11 cellular contexts compared by ENCODE assay signal in genomic region chr22:38751066-38751421, GRCh38. TPM values are rescaled to one million over a fixed set of nuclear protein-coding genes. Genes with fewer than 3 reads are reported as not detected.
A peak's percentile ranks its signal among the peaks of the same experiment; 100 is the strongest.
DNase-seq lines count a peak whose midpoint lies in the region; ATAC-seq, FAIRE-seq and TF ChIP-seq lines count a peak whose summit lies in the region.
"Had no signal": no experiment of that assay in that cellular context is flagged by ENCODE, and none has a peak within 500 bp of the region (broad histone marks: within the 10 kb centered on the region; RNA-seq: fewer than 3 reads in every experiment).

No MANE protein-coding gene starts in this region.

- no peak for DNase-seq in CD8-positive, alpha-beta T cell
- DNase-seq in colonic mucosa: no peak
- no peak for DNase-seq in psoas muscle
- DNase-seq in stimulated activated naive CD4-positive, alpha-beta T cell (lab: John Stamatoyannopoulos, UW): no peak
- no peak for DNase-seq in NCI-H345 (lab: John Stamatoyannopoulos, UW)
- no peak for DNase-seq in SK-N-SH
- no peak for DNase-seq in D721Med (ENCODE audit: insufficient read length, low spot score)
- DNase-seq: Calu3, midbrain had no signal

- FAIRE-seq in D721Med (lab: Jason Lieb, UNC): no peak

- H3K36me3 ChIP-seq in CD8-positive, alpha-beta T cell (ENCODE audit: insufficient read depth, low read length): peaks cover 62% of the 10 kb centered on the region
- peaks cover 67% of the 10 kb centered on the region for H3K36me3 ChIP-seq in OCI-LY1 (ENCODE audit: insufficient read depth, low read length)
- peaks cover 26% of the 10 kb centered on the region for H3K36me3 ChIP-seq in colonic mucosa
- peaks cover 5 to 77% of the 10 kb centered on the region in 2 donors for H3K36me3 ChIP-seq in psoas muscle (ENCODE audit: insufficient read depth in 1 of 2, low read depth in 1 of 2)
- H3K36me3 ChIP-seq in SK-N-SH (replicated peaks in 1 of 2; ENCODE audit: control insufficient read depth in 1 of 2, insufficient read depth in 2 of 2, low read length in 1 of 2): no peaks in the 10 kb centered on the region

- peaks cover 64% of the 10 kb centered on the region for H3K4me1 ChIP-seq in CD8-positive, alpha-beta T cell (ENCODE audit: insufficient read depth, low read length)
- peaks cover 35% of the 10 kb centered on the region for H3K4me1 ChIP-seq in OCI-LY1 (ENCODE audit: insufficient read depth, low read length, severe bottlenecking)
- peaks cover 4% of the 10 kb centered on the region for H3K4me1 ChIP-seq in colonic mucosa
- H3K4me1 ChIP-seq in psoas muscle: peaks cover 45% of the 10 kb centered on the region
- peaks cover 0 to 17% of the 10 kb centered on the region in 2 experiments; a peak in 1 of 4 replicates for H3K4me1 ChIP-seq in SK-N-SH (ENCODE audit: control insufficient read depth in 1 of 2, insufficient read depth in 2 of 2, low read depth in 1 of 2, low read length in 1 of 2)

- CTCF ChIA-PET in CD8-positive, alpha-beta T cell (lab: Charles Lee): interaction anchor here (0.6 to 10.4 kb wide), 8 partner anchors 10 to 119 kb away, joined by 3 to 125 read pairs (median 5); partner anchors contain the start of gene NPTXR
- CTCF ChIA-PET in SK-N-SH (lab: Yijun Ruan, JAX): interaction anchor here (1.5 kb wide), 1 partner anchor 16 kb away, joined by 3 read pairs; no protein-coding TSS in a partner anchor

- H3K9me3 ChIP-seq in CD8-positive, alpha-beta T cell (ENCODE audit: low read length): no peaks in the 10 kb centered on the region
- H3K9me3 ChIP-seq in OCI-LY1 (ENCODE audit: low read length) (no peaks in the 10 kb centered on the region), colonic mucosa (no peaks in the 10 kb centered on the region), psoas muscle (no peaks in the 10 kb centered on the region), SK-N-SH (no peaks in the 10 kb centered on the region)

- TF ChIP-seq EP300 in SK-N-SH (IDR thresholded peaks at IDR 0.05; ENCODE audit: borderline replicate concordance in 1 of 2, low read depth in 1 of 2, low read length in 1 of 2): no peak

- H3K27ac ChIP-seq in CD8-positive, alpha-beta T cell (ENCODE audit: low read depth, low read length): peak overlapping the region; percentile 47
- peak overlapping the region; percentile 89 for H3K27ac ChIP-seq in OCI-LY1 (ENCODE audit: low read depth, low read length, poor library complexity, severe bottlenecking)
- H3K27ac ChIP-seq in colonic mucosa: peak overlapping the region; percentile 42
- H3K27ac ChIP-seq in psoas muscle: peak overlapping the region; percentile 97
- H3K27ac ChIP-seq in SK-N-SH (ENCODE audit: low read depth in 2 of 2, low read length in 1 of 2): peak overlapping the region in 1 of 2 experiments; percentile 28; a peak in 1 of 4 replicates

- peak overlapping the region; percentile 39 for H3K4me3 ChIP-seq in CD8-positive, alpha-beta T cell (ENCODE audit: low read depth, low read length)
- H3K4me3 ChIP-seq in OCI-LY1 (ENCODE audit: low read depth, low read length, poor library complexity, severe bottlenecking) (peak overlapping the region; percentile 40), colonic mucosa (no peak overlapping the region), psoas muscle (no peak overlapping the region), SK-N-SH (ENCODE audit: low read depth in 2 of 2, low read length in 1 of 2) (no peak overlapping the region)

- no peaks in the 10 kb centered on the region for H3K27me3 ChIP-seq in CD8-positive, alpha-beta T cell (ENCODE audit: insufficient read depth, low read length)
- H3K27me3 ChIP-seq in OCI-LY1 (ENCODE audit: insufficient read depth, low read length) (no peaks in the 10 kb centered on the region), colonic mucosa (no peaks in the 10 kb centered on the region), psoas muscle (ENCODE audit: insufficient read depth in 3 of 3, low read length in 2 of 3) (no peaks in the 10 kb centered on the region), SK-N-SH (ENCODE audit: insufficient read depth) (no peaks in the 10 kb centered on the region)

- no peak for TF ChIP-seq CTCF in CD8-positive, alpha-beta T cell (IDR thresholded peaks at IDR 0.05)
- TF ChIP-seq CTCF in OCI-LY1 (IDR thresholded peaks at IDR 0.05; ENCODE audit: low read length) (no peak), colonic mucosa (IDR thresholded peaks at IDR 0.05) (no peak), psoas muscle (IDR thresholded peaks at IDR 0.05) (no peak), SK-N-SH (IDR thresholded peaks at IDR 0.05) (no peak), D721Med (IDR thresholded peaks at IDR 0.05; ENCODE audit: insufficient read depth, missing control alignments) (no peak)

- peaks cover 86% of the 10 kb centered on the region for H3K36me3 Mint-ChIP-seq in CD8-positive, alpha-beta T cell

- no peaks in the 10 kb centered on the region for H3K27me3 Mint-ChIP-seq in CD8-positive, alpha-beta T cell (ENCODE audit: low read depth)

- H4K20me1 ChIP-seq in OCI-LY1 (ENCODE audit: insufficient read depth, low read length) (no peaks in the 10 kb centered on the region), SK-N-SH (ENCODE audit: insufficient read depth) (no peaks in the 10 kb centered on the region)

- WGBS in psoas muscle, 3 donors: 41 to 63% (median 48%) methylated on average over 12 of the region's 12 CpGs
- no CpG with 5 or more reads among the region's 12 CpGs for WGBS in SK-N-SH (ENCODE audit: low lambda C conversion rate)

- H2AFZ ChIP-seq in OCI-LY1 (ENCODE audit: low read length) (no peak overlapping the region), SK-N-SH (ENCODE audit: low read depth) (no peak overlapping the region)

- H3F3A ChIP-seq in OCI-LY1 (ENCODE audit: insufficient read depth, low read length): no peaks in the 10 kb centered on the region
- H3F3A ChIP-seq in SK-N-SH (replicated peaks; ENCODE audit: insufficient read depth): no peaks in the 10 kb centered on the region

- intact Hi-C loops in CD8-positive, alpha-beta T cell (cut with DNase I, micrococcal nuclease): loop anchor here (2.0 to 10.0 kb wide), 7 partner anchors 16 to 774 kb away; partner anchors contain the start of genes RPL3 (in 2 of the 2), ATF4 (in 1 of the 2), CBX6 (in 1 of the 2) and CBX7 (in 1 of the 2)
- intact Hi-C loops in colonic mucosa (cut with DNase I): no loop called here
- intact Hi-C loops in psoas muscle (cut with DNase I): no loop called here

- peak overlapping the region; percentile 98 for H3K4me3 Mint-ChIP-seq in CD8-positive, alpha-beta T cell

- no peak for TF ChIP-seq RAD21 in SK-N-SH (IDR thresholded peaks at IDR 0.05; ENCODE audit: low read length)

- no peaks in the 10 kb centered on the region for H3K9me2 ChIP-seq in OCI-LY1 (ENCODE audit: low read depth, low read length)
- H3K9me2 ChIP-seq in SK-N-SH: no peaks in the 10 kb centered on the region

- H3K4me1 Mint-ChIP-seq in CD8-positive, alpha-beta T cell (ENCODE audit: low read depth): peaks cover 57% of the 10 kb centered on the region

- no peaks in the 10 kb centered on the region for H3K79me2 ChIP-seq in OCI-LY1 (ENCODE audit: insufficient read depth, low read length)
- H3K79me2 ChIP-seq in SK-N-SH (ENCODE audit: insufficient read depth): peaks cover 9% of the 10 kb centered on the region

- H3K27ac Mint-ChIP-seq in CD8-positive, alpha-beta T cell: peak overlapping the region; percentile 99

- peak overlapping the region; percentile 46; the same call in 1 of the 2 replicates for H3K4me2 ChIP-seq in OCI-LY1 (ENCODE audit: low read length)
- no peak overlapping the region for H3K4me2 ChIP-seq in SK-N-SH

- no peak for ATAC-seq in CD8-positive, alpha-beta T cell
- no peak for ATAC-seq in psoas muscle
- ATAC-seq: sciatic nerve had no signal

- H3K9ac ChIP-seq in OCI-LY1 (ENCODE audit: low read length) (peak overlapping the region; percentile 58; the same call in 1 of the 2 replicates), colonic mucosa (ENCODE audit: low read depth in 2 of 2, low read length in 2 of 2) (peak overlapping the region in 1 of 2 donors; percentile 15), SK-N-SH (no peak overlapping the region)

- H3K9me3 Mint-ChIP-seq in CD8-positive, alpha-beta T cell: no peaks in the 10 kb centered on the region

- POLR2A ChIA-PET in CD8-positive, alpha-beta T cell (lab: Charles Lee): interaction anchor here (1.6 to 16.5 kb wide), 9 partner anchors 11 to 121 kb away, joined by 3 to 589 read pairs (median 10); partner anchors contain the start of genes CBX6, GTPBP1 and NPTXR
- POLR2A ChIA-PET in SK-N-SH (lab: Yijun Ruan, JAX): no interaction called here

TF ChIP-seq in SK-N-SH, 30 proteins besides CTCF, POLR2A, EP300 and RAD21 (continues in another document):
- TF ChIP-seq NFIC (IDR thresholded peaks at IDR 0.05; ENCODE audit: borderline replicate concordance) (no peak), FOXM1 (IDR thresholded peaks at IDR 0.05; ENCODE audit: low read depth) (no peak), TAF1 (IDR thresholded peaks at IDR 0.05; ENCODE audit: borderline replicate concordance, low read depth, low read length) (no peak), GATA2 (CRISPR knock-in tag; IDR thresholded peaks at IDR 0.05) (no peak), SMC3 (IDR thresholded peaks at IDR 0.05; ENCODE audit: low read depth, low read length) (no peak)

RNA-seq across cellular contexts. Expression of gene SUN2, which starts 4.8 kb away (rescaled TPM):
- 100 to 1,000 TPM; 431 to 454 TPM for total RNA-seq in CD8-positive, alpha-beta T cell
- total RNA-seq in colonic mucosa: 100 to 1,000 TPM; 106 to 123 TPM
- 100 to 1,000 TPM in 3 of 4 donors, 10 to 100 TPM in 1; 57.6 to 152 (median 106) TPM for total RNA-seq in psoas muscle
- 100 to 1,000 TPM in 1 of 3 donors, 10 to 100 TPM in 2; 64.9 to 142 (median 93.6) TPM for polyA plus RNA-seq in psoas muscle
- 9.0 and 10.2 TPM in 2 replicates for polyA plus RNA-seq in SK-N-SH (2012; rRNA removed)
- 3.8 and 7.1 TPM in 2 replicates for polyA plus RNA-seq in SK-N-SH (2012; cell fraction: cytosol; rRNA removed)
- polyA plus RNA-seq in SK-N-SH (2012; cell fraction: nucleus; rRNA removed): 13.5 and 20.8 TPM in 2 replicates

RNA-seq across cellular contexts. Expression of gene DNAL4, which starts 42.9 kb away (rescaled TPM):
- 1 to 10 TPM; 2.5 to 3.6 TPM for total RNA-seq in CD8-positive, alpha-beta T cell
- total RNA-seq in colonic mucosa (10 to 100 TPM; 15.8 to 17.8 TPM), psoas muscle (1 to 10 TPM; 3.5 to 6.4 (median 4.7) TPM)
- polyA plus RNA-seq in psoas muscle (10 to 100 TPM in 2 of 3 donors, 1 to 10 TPM in 1; 4.2 to 13.9 (median 11.8) TPM), SK-N-SH (2012; rRNA removed) (15.1 and 17.6 TPM in 2 replicates)
- polyA plus RNA-seq in SK-N-SH (2012; cell fraction: cytosol; rRNA removed): 10.3 and 13.3 TPM in 2 replicates
- polyA plus RNA-seq in SK-N-SH (2012; cell fraction: nucleus; rRNA removed): 6.8 and 7.1 TPM in 2 replicates

RNA-seq across cellular contexts. Expression of gene GTPBP1, which starts 45.3 kb away (rescaled TPM):
- 100 to 1,000 TPM; 341 to 346 TPM for total RNA-seq in CD8-positive, alpha-beta T cell
- 10 to 100 TPM; 64.6 to 65.6 TPM for total RNA-seq in colonic mucosa
- 10 to 100 TPM; 19.3 to 46.1 (median 41.1) TPM for total RNA-seq in psoas muscle
- 10 to 100 TPM; 16.4 to 24.3 (median 17.4) TPM for polyA plus RNA-seq in psoas muscle
- 11.9 and 15.2 TPM in 2 replicates for polyA plus RNA-seq in SK-N-SH (2012; rRNA removed)
- polyA plus RNA-seq in SK-N-SH (2012; cell fraction: cytosol; rRNA removed): 8.8 and 10.2 TPM in 2 replicates
- polyA plus RNA-seq in SK-N-SH (2012; cell fraction: nucleus; rRNA removed): 33.8 and 37.1 TPM in 2 replicates

RNA-seq across cellular contexts. Expression of gene JOSD1, which starts 50.3 kb away (rescaled TPM):
- total RNA-seq in CD8-positive, alpha-beta T cell: 100 to 1,000 TPM; 364 to 375 TPM
- total RNA-seq in colonic mucosa (100 to 1,000 TPM in 1 of 2 donors, 10 to 100 TPM in 1; 52.4 to 108 TPM), psoas muscle (10 to 100 TPM; 16.7 to 27.6 (median 24.4) TPM)
- polyA plus RNA-seq in psoas muscle (10 to 100 TPM; 14.3 to 58.5 (median 37.5) TPM), SK-N-SH (2012; rRNA removed) (17.8 and 23.0 TPM in 2 replicates)
- 15.1 and 19.6 TPM in 2 replicates for polyA plus RNA-seq in SK-N-SH (2012; cell fraction: cytosol; rRNA removed)
- 30.5 and 40.6 TPM in 2 replicates for polyA plus RNA-seq in SK-N-SH (2012; cell fraction: nucleus; rRNA removed)

Comparison
In these comparisons a context has a peak if more than half of its experiments do, and no peak if none do; other contexts are left out.
1. H3K4me3 ChIP-seq: peak in CD8-positive, alpha-beta T cell (single experiment) and OCI-LY1 (single experiment); none in colonic mucosa (single experiment), psoas muscle (single experiment) and SK-N-SH (0 of 2).
2. RNA of gene GTPBP1, which starts 45.3 kb away (total RNA-seq): 341 to 346 TPM in CD8-positive, alpha-beta T cell; 64.6 to 65.6 TPM in colonic mucosa and 19.3 to 46.1 TPM in psoas muscle; every median in the first group is over 4 times any median in the second.
3. intact Hi-C loops: an anchor here in CD8-positive, alpha-beta T cell (2.0 to 10.0 kb wide); none called in colonic mucosa and psoas muscle.